In the genomic region with DNA sequence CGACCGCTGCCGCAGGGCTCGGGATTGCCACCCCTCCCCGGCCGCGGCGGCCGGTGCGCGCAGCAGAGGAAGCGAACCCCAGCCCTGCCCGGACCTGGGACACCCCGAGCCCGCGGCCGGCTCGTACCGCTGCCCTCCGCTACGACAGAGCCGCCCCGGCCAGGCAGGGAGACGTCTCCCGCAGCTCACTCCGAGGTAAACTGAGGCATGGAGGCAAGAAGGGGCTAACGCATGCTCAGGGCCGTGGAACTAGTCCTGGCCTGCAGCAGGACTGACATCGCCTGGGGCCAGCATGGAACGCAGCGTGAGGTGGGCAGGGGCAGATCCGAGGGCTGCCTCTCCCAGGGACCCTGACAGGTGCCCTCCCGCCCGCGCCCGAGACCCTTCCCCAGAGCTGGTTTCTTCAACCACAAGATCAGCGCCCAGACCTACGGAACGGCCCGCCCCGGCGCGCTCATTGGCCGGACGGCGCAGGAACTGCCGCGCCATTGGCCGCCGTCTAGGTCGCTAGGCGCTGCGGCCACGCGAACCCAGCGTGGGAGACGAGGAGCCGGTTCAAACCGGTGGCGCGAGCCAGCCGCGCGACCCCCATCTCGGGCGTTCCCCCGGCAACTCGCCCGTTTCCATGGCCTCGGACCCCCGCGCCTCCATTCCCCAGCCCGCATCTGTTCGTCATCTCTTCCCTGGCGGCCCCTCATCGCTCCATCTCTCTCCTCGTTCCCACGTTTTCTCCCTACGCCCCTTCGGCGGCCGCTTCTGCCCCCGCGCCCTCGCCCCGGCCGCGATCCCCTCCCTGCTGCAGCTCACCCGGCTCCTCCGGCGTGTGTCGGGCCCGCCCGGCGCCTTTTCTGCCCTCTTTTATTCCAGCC, we compare ENCODE assay signal across 8 cellular contexts. TPM values are rescaled to one million over a fixed set of nuclear protein-coding genes. Genes with fewer than 3 reads are reported as not detected.
A peak's percentile ranks its signal among the peaks of the same experiment; 100 is the strongest.
DNase-seq lines count a peak whose midpoint lies in the region; ATAC-seq and TF ChIP-seq lines count a peak whose summit lies in the region.

TSS of gene SLC43A2 (minus strand) at position 848 of the 869 bp plus-strand sequence. CDS start 960 bp downstream, outside the sequence.

- H3K9ac ChIP-seq in neural cell (ENCODE audit: low read length), result peak within 1 kb of the TSS; percentile 99

- in situ Hi-C loops in KBM-7 (cut with MboI; ENCODE audit: low pct_unique_long_range_greater_than_20kb, low sequenced_read_pairs), result loop anchor here (10.0 kb wide), 1 partner anchor 53 kb away; no protein-coding TSS in a partner anchor

- no peaks in the 10 kb centered on the region for H4K20me1 ChIP-seq in neural cell (ENCODE audit: insufficient read depth)

- no peak for TF ChIP-seq POLR2A in stomach (IDR thresholded peaks at IDR 0.05)

- H3F3A ChIP-seq in neural cell (ENCODE audit: insufficient read depth, low read length, poor library complexity, severe bottlenecking), result no peaks in the 10 kb centered on the region

- no peaks in the 10 kb centered on the region for H3K9me3 ChIP-seq in neural cell (ENCODE audit: low read length)
- no peaks in the 10 kb centered on the region for H3K9me3 ChIP-seq in stomach

- peak within 1 kb of the TSS; percentile 69 for H2AFZ ChIP-seq in neural cell (ENCODE audit: low read depth, low read length)

- TF ChIP-seq EP300 in neural cell (conservative IDR thresholded peaks at IDR 0.05; ENCODE audit: poor library complexity, severe bottlenecking) (no peak), stomach (IDR thresholded peaks at IDR 0.05) (no peak)

- no peak for TF ChIP-seq CTCF in RWPE1 (conservative IDR thresholded peaks at IDR 0.05; ENCODE audit: low read depth)
- no peak for TF ChIP-seq CTCF in foreskin keratinocyte (conservative IDR thresholded peaks at IDR 0.05)
- no peak for TF ChIP-seq CTCF in neural cell (IDR thresholded peaks at IDR 0.05; ENCODE audit: poor library complexity, severe bottlenecking)
- no peak for TF ChIP-seq CTCF in stomach (IDR thresholded peaks at IDR 0.05)

- DNase-seq in DMS114 treated with DMSO at 0.1 percent for 48 hours (lab: John Stamatoyannopoulos, UW; ENCODE audit: unreplicated experiment) (peak; percentile 56), KBM-7 (peak; percentile 86), RWPE1 (ENCODE audit: low spot score) (peak; percentile 92), foreskin keratinocyte (peak; percentile 47 to 64), stomach (peak; percentile 84)
- DNase-seq in activated naive CD4-positive, alpha-beta T cell (lab: John Stamatoyannopoulos, UW), result peak; percentile 37 to 72 (median 58)

- TF ChIP-seq RAD21 in neural cell (conservative IDR thresholded peaks at IDR 0.05), result no peak

- WGBS in stomach, 5 donors, result 0 to 1% (median 1%) methylated on average over 38 to 95 of the region's 95 CpGs

- peak; percentile 55 for ATAC-seq in GM21528 (IDR thresholded peaks at IDR 0.05; ENCODE audit: low FRiP score, unreplicated experiment)
- peak; percentile 58 for ATAC-seq in foreskin keratinocyte

- peaks cover 43% of the 10 kb centered on the region for H3K79me2 ChIP-seq in neural cell (replicated peaks; ENCODE audit: insufficient read depth, low read length)

- H3K27ac ChIP-seq in RWPE1 (peak within 1 kb of the TSS; percentile 89), foreskin keratinocyte (no peak within 1 kb of the TSS), neural cell (ENCODE audit: low read length) (peak within 1 kb of the TSS; percentile 99), stomach (peak within 1 kb of the TSS; percentile 90 to 95 (median 92))

- no peaks in the 10 kb centered on the region for H3K9me2 ChIP-seq in neural cell (ENCODE audit: insufficient read depth, low read length)

- intact Hi-C loops in stomach (cut with DNase I; ENCODE audit: low total_unique reads), result no loop called here

- H3K27me3 ChIP-seq in foreskin keratinocyte (peaks cover 31% of the 10 kb centered on the region), neural cell (ENCODE audit: insufficient read depth, low read depth, low read length) (no peaks in the 10 kb centered on the region), stomach (no peaks in the 10 kb centered on the region)

- H3K4me1 ChIP-seq in foreskin keratinocyte (no peaks in the 10 kb centered on the region), stomach (peaks cover 31 to 51% (median 47%) of the 10 kb centered on the region in 4 donors)

- peak within 1 kb of the TSS; percentile 94 for H3K4me2 ChIP-seq in neural cell (ENCODE audit: low read length)

- H3K4me3 ChIP-seq in neural cell (ENCODE audit: low read length) (peak within 1 kb of the TSS; percentile 96), stomach (peak within 1 kb of the TSS; percentile 62 to 93 (median 76))

- CTCF ChIA-PET in RWPE1 (lab: Yijun Ruan, JAX), result interaction anchor here (1.0 to 3.4 kb wide), 4 partner anchors 21 to 66 kb away, joined by 3 to 55 read pairs (median 10); partner anchors contain the start of gene PITPNA

- POLR2A ChIA-PET in RWPE1 (lab: Yijun Ruan, JAX; ENCODE audit: low non-redundant PET), result no interaction called here

- H3K36me3 ChIP-seq in neural cell (ENCODE audit: insufficient read depth, low read length), result peaks cover 14% of the 10 kb centered on the region
- peaks cover 0 to 12% (median 4%) of the 10 kb centered on the region in 4 donors for H3K36me3 ChIP-seq in stomach

TF ChIP-seq in neural cell, 6 proteins besides CTCF, POLR2A, EP300 and RAD21:
- TF ChIP-seq EZH2 (IDR thresholded peaks at IDR 0.05; ENCODE audit: borderline replicate concordance, insufficient read depth, low read length, poor library complexity, severe bottlenecking) (no peak), SMC3 (conservative IDR thresholded peaks at IDR 0.05; ENCODE audit: poor library complexity) (no peak), TAF1 (IDR thresholded peaks at IDR 0.05; ENCODE audit: low read depth) (peak; percentile 53), REST (IDR thresholded peaks at IDR 0.05; ENCODE audit: borderline replicate concordance) (peak; percentile 15), POLR2AphosphoS5 (IDR thresholded peaks at IDR 0.05) (peak; percentile 42), MXI1 (conservative IDR thresholded peaks at IDR 0.05; ENCODE audit: poor library complexity, severe bottlenecking) (peak; percentile 98)

RNA-seq across cellular contexts. Expression of gene SLC43A2, which starts in this region (rescaled TPM):
- total RNA-seq in foreskin keratinocyte (2.0 and 3.1 TPM in 2 replicates), stomach (10 to 100 TPM in 2 of 5 donors, 1 to 10 TPM in 2, under 1 TPM in 1; 0.29 to 15.8 (median 6.5) TPM)
- polyA plus RNA-seq in foreskin keratinocyte (1.9 and 2.3 TPM in 2 replicates), neural cell (60.1 and 69.0 TPM in 2 replicates), stomach (1 to 10 TPM; 1.8 to 5.9 (median 4.6) TPM)
- polyA minus RNA-seq in neural cell, result 97.8 and 108 TPM in 2 replicates
